In genomic region chr3:124643453-124643852, GRCh38 we compare ENCODE assay signal across 34 cellular contexts.
"Had no signal": no experiment of that assay in that cellular context is flagged by ENCODE, and none has a peak within 500 bp of the region (broad histone marks: within the 10 kb centered on the region; RNA-seq: fewer than 3 reads in every experiment).

No MANE protein-coding gene starts in this region.

- FAIRE-seq: astrocyte, bronchial epithelial cell had no signal

- DNase-seq: activated B cell treated with CpG ODN at 0.5 μM for 24 hours; activated CD4-positive, alpha-beta T cell treated with anti-CD3 and anti-CD28 coated beads for 48 hours; activated CD4-positive, alpha-beta T cell treated with anti-CD3 and anti-CD28 coated beads, Interleukin-2, amount 50 U/mL, for 1 hour; activated CD4-positive, alpha-beta T cell treated with anti-CD3 and anti-CD28 coated beads, Interleukin-2, amount 50 U/mL, for 48 hours; activated CD8-positive, alpha-beta memory T cell treated with anti-CD3 and anti-CD28 coated beads for 24 hours; activated CD8-positive, alpha-beta T cell treated with anti-CD3 and anti-CD28 coated beads for 36 hours; activated effector memory CD4-positive, alpha-beta T cell treated with Interleukin-2 at 50 U/mL for 16 hours; activated gamma-delta T cell treated with Interleukin-2 at 50 U/mL for 16 hours; activated naive CD4-positive, alpha-beta T cell treated with anti-CD3 and anti-CD28 coated beads, Interleukin-2, amount 50 U/mL, for 16 hours; activated naive CD4-positive, alpha-beta T cell treated with Interleukin-2 at 50 U/mL for 16 hours; activated T-cell treated with anti-CD3 and anti-CD28 coated beads, Interleukin-2, amount 50 U/mL, for 4 hours; amniotic stem cell; anterior cingulate cortex; brain microvascular endothelial cell; dorsolateral prefrontal cortex; effector memory CD4-positive, alpha-beta T cell; endodermal cell; foreskin fibroblast; gastrocnemius medialis; glutamatergic neuron; heart left ventricle; T-helper 17 cell; T1000; WERI-Rb-1 had no signal

- H3K4me3 ChIP-seq: coronary artery, dorsolateral prefrontal cortex, gastrocnemius medialis, heart left ventricle had no signal

- H3K27ac Mint-ChIP-seq: activated B cell treated with CpG ODN at 0.5 μM for 24 hours; activated CD8-positive, alpha-beta T cell treated with anti-CD3 and anti-CD28 coated beads for 36 hours; activated naive CD8-positive, alpha-beta T cell; activated T-helper 17 cell treated with anti-CD3 and anti-CD28 coated beads, Interleukin-2, amount 50 U/mL, for 72 hours; dendritic cell treated with granulocyte-macrophage colony-stimulating factor and Interleukin-4, amounts not matched to agents 40 ng/mL and 50 ng/mL, for 4 days; endodermal cell; T-helper 17 cell; T-helper 2 cell treated with Interferon-gamma antibody and Interleukin-4, amounts not matched to agents 5 μg/mL and 100 μg/mL, for 36 hours had no signal

- H3K9me3 Mint-ChIP-seq: activated T-cell treated with anti-CD3 and anti-CD28 coated beads, Interleukin-2, amount 50 U/mL, for 4 hours; activated T-helper 17 cell treated with anti-CD3 and anti-CD28 coated beads, Interleukin-2, amount 50 U/mL, for 72 hours; central memory CD8-positive, alpha-beta T cell; dendritic cell treated with granulocyte-macrophage colony-stimulating factor and Interleukin-4, amounts not matched to agents 40 ng/mL and 50 ng/mL, for 4 days; endodermal cell; T-helper 2 cell treated with Interferon-gamma antibody and Interleukin-4, amounts not matched to agents 5 μg/mL and 100 μg/mL, for 36 hours had no signal

- H3K4me3 Mint-ChIP-seq: activated B cell treated with CpG ODN at 0.5 μM for 24 hours; activated CD8-positive, alpha-beta T cell treated with anti-CD3 and anti-CD28 coated beads for 36 hours; activated naive CD8-positive, alpha-beta T cell; activated T-cell treated with anti-CD3 and anti-CD28 coated beads, Interleukin-2, amount 50 U/mL, for 4 hours; activated T-helper 17 cell treated with anti-CD3 and anti-CD28 coated beads, Interleukin-2, amount 50 U/mL, for 72 hours; central memory CD8-positive, alpha-beta T cell; dendritic cell treated with granulocyte-macrophage colony-stimulating factor and Interleukin-4, amounts not matched to agents 40 ng/mL and 50 ng/mL, for 4 days; endodermal cell; T-helper 17 cell; T-helper 2 cell treated with Interferon-gamma antibody and Interleukin-4, amounts not matched to agents 5 μg/mL and 100 μg/mL, for 36 hours had no signal

- ATAC-seq: activated CD4-positive, CD25-positive, alpha-beta regulatory T cell treated with anti-CD3 and anti-CD28 coated beads, Interleukin-2, amount 50 U/mL, for 24 hours; activated CD8-positive, alpha-beta T cell treated with anti-CD3 and anti-CD28 coated beads for 36 hours; activated T-cell treated with anti-CD3 and anti-CD28 coated beads, Interleukin-2, amount 50 U/mL, for 4 hours; activated T-helper 17 cell treated with anti-CD3 and anti-CD28 coated beads, Interleukin-2, amount 50 U/mL, for 72 hours; esophagus mucosa; gastrocnemius medialis; heart left ventricle; T-helper 17 cell had no signal
